In genomic region chr3:169996063-169996462, GRCh38 we compare ENCODE assay signal across 16 cellular contexts. TPM values are rescaled to one million over a fixed set of nuclear protein-coding genes. Genes with fewer than 3 reads are reported as not detected.
DNase-seq lines count a peak whose midpoint lies in the region; ATAC-seq, FAIRE-seq and TF ChIP-seq lines count a peak whose summit lies in the region.
"Had no signal": no experiment of that assay in that cellular context is flagged by ENCODE, and none has a peak within 500 bp of the region (broad histone marks: within the 10 kb centered on the region; RNA-seq: fewer than 3 reads in every experiment).

No MANE protein-coding gene starts in this region.

- H3K4me1 Mint-ChIP-seq in HFFc6 (ENCODE audit: low read depth) = peaks cover 30% of the 10 kb centered on the region
- peaks cover 31% of the 10 kb centered on the region for H3K4me1 Mint-ChIP-seq in activated B cell treated with CpG ODN at 0.5 μM for 24 hours
- H3K4me1 Mint-ChIP-seq in stimulated activated memory B cell treated with anti-CD40 and anti-IgM and Interleukin-4, amounts not matched to agents 10 μg/mL and 1 μg/mL and 100 μg/mL, for 72 hours = peaks cover 34% of the 10 kb centered on the region
- no peaks in the 10 kb centered on the region for H3K4me1 Mint-ChIP-seq in CD4-positive, alpha-beta T cell (ENCODE audit: low read depth)

- H3K9me3 Mint-ChIP-seq in HFFc6 (no peaks in the 10 kb centered on the region), activated B cell treated with CpG ODN at 0.5 μM for 24 hours (peaks cover 4% of the 10 kb centered on the region)
- H3K9me3 Mint-ChIP-seq in stimulated activated memory B cell treated with anti-CD40 and anti-IgM and Interleukin-4, amounts not matched to agents 10 μg/mL and 1 μg/mL and 100 μg/mL, for 72 hours = no peaks in the 10 kb centered on the region
- no peaks in the 10 kb centered on the region for H3K9me3 Mint-ChIP-seq in CD4-positive, alpha-beta T cell
- H3K9me3 Mint-ChIP-seq: CD8-positive, alpha-beta T cell had no signal

- no peak overlapping the region for H3K27ac ChIP-seq in CD4-positive, alpha-beta T cell (ENCODE audit: low read depth, low read length)
- H3K27ac ChIP-seq: C4-2B had no signal

- peaks cover 37% of the 10 kb centered on the region for H3K36me3 Mint-ChIP-seq in HFFc6 (ENCODE audit: low read depth)
- peaks cover 56% of the 10 kb centered on the region for H3K36me3 Mint-ChIP-seq in activated B cell treated with CpG ODN at 0.5 μM for 24 hours (ENCODE audit: low read depth)
- H3K36me3 Mint-ChIP-seq in stimulated activated memory B cell treated with anti-CD40 and anti-IgM and Interleukin-4, amounts not matched to agents 10 μg/mL and 1 μg/mL and 100 μg/mL, for 72 hours = peaks cover 48% of the 10 kb centered on the region
- peaks cover 59% of the 10 kb centered on the region for H3K36me3 Mint-ChIP-seq in CD4-positive, alpha-beta T cell (ENCODE audit: low read depth)

- no peak for ATAC-seq in activated B cell treated with CpG ODN at 0.5 μM for 24 hours (ENCODE audit: low read depth)
- no peak for ATAC-seq in stimulated activated memory B cell treated with anti-CD40 and anti-IgM and Interleukin-4, amounts not matched to agents 10 μg/mL and 1 μg/mL and 100 μg/mL, for 72 hours
- no peak for ATAC-seq in HG03442 (IDR thresholded peaks at IDR 0.05; ENCODE audit: unreplicated experiment)
- ATAC-seq in CD4-positive, alpha-beta T cell (ENCODE audit: poor library complexity) = no peak
- ATAC-seq: CD8-positive, alpha-beta T cell had no signal

- POLR2A ChIA-PET in activated B cell treated with CpG ODN at 0.5 μM for 24 hours (lab: Charles Lee) = interaction anchor here (0.8 kb wide), 1 partner anchor 29 kb away, joined by 4 read pairs; the partner anchor contains the start of gene SEC62
- POLR2A ChIA-PET in CD4-positive, alpha-beta T cell (lab: Charles Lee) = interaction anchor here (1.1 kb wide), 1 partner anchor 231 kb away, joined by 5 read pairs; the partner anchor contains the start of gene TERC

- no peaks in the 10 kb centered on the region for H3K9me3 ChIP-seq in CD4-positive, alpha-beta T cell (ENCODE audit: control insufficient read depth, low read length)
- H3K9me3 ChIP-seq: BE2C had no signal

- no peaks in the 10 kb centered on the region; the same call in 1 of the 2 replicates for H3K27me3 Mint-ChIP-seq in HFFc6 (ENCODE audit: insufficient read depth)
- no peaks in the 10 kb centered on the region for H3K27me3 Mint-ChIP-seq in activated B cell treated with CpG ODN at 0.5 μM for 24 hours
- no peaks in the 10 kb centered on the region for H3K27me3 Mint-ChIP-seq in stimulated activated memory B cell treated with anti-CD40 and anti-IgM and Interleukin-4, amounts not matched to agents 10 μg/mL and 1 μg/mL and 100 μg/mL, for 72 hours
- H3K27me3 Mint-ChIP-seq in CD4-positive, alpha-beta T cell = no peaks in the 10 kb centered on the region

- CTCF ChIA-PET in activated B cell treated with CpG ODN at 0.5 μM for 24 hours (lab: Charles Lee) = no interaction called here
- CTCF ChIA-PET in CD4-positive, alpha-beta T cell (lab: Charles Lee) = interaction anchor here (1.4 kb wide), 1 partner anchor 29 kb away, joined by 4 read pairs; no protein-coding TSS in a partner anchor

- DNase-seq in D721Med (ENCODE audit: insufficient read length, low spot score) (no peak), HFFc6 (no peak), activated B cell treated with CpG ODN at 0.5 μM for 24 hours (no peak), cerebellum (ENCODE audit: low spot score) (no peak)
- DNase-seq in CD4-positive, alpha-beta T cell = no peak
- DNase-seq: BE2C; CD8-positive, alpha-beta T cell; COR-L47; DND-41; GDM1; KBM-7 had no signal

- H3K27me3 ChIP-seq in CD4-positive, alpha-beta T cell (ENCODE audit: control insufficient read depth, insufficient read depth, low read length) = no peaks in the 10 kb centered on the region
- H3K27me3 ChIP-seq: BE2C had no signal

- peak overlapping the region; percentile 52; the same call in 1 of the 2 replicates for H3K27ac Mint-ChIP-seq in HFFc6
- H3K27ac Mint-ChIP-seq in activated B cell treated with CpG ODN at 0.5 μM for 24 hours = peak overlapping the region; percentile 10
- peak overlapping the region; percentile 44 for H3K27ac Mint-ChIP-seq in stimulated activated memory B cell treated with anti-CD40 and anti-IgM and Interleukin-4, amounts not matched to agents 10 μg/mL and 1 μg/mL and 100 μg/mL, for 72 hours
- no peak overlapping the region for H3K27ac Mint-ChIP-seq in CD4-positive, alpha-beta T cell

- TF ChIP-seq CTCF in D721Med (IDR thresholded peaks at IDR 0.05; ENCODE audit: insufficient read depth, missing control alignments) (no peak), HFFc6 (IDR thresholded peaks at IDR 0.05) (no peak), activated B cell treated with CpG ODN at 0.5 μM for 24 hours (IDR thresholded peaks at IDR 0.05) (no peak)
- TF ChIP-seq CTCF in CD4-positive, alpha-beta T cell (IDR thresholded peaks at IDR 0.05) = no peak

- FAIRE-seq in D721Med (lab: Jason Lieb, UNC) = peak; percentile 35
- FAIRE-seq: A204.1, HTR-8/SVneo had no signal

- H3K4me3 Mint-ChIP-seq in HFFc6 = no peak overlapping the region
- no peak overlapping the region for H3K4me3 Mint-ChIP-seq in activated B cell treated with CpG ODN at 0.5 μM for 24 hours
- H3K4me3 Mint-ChIP-seq in stimulated activated memory B cell treated with anti-CD40 and anti-IgM and Interleukin-4, amounts not matched to agents 10 μg/mL and 1 μg/mL and 100 μg/mL, for 72 hours = no peak overlapping the region
- no peak overlapping the region for H3K4me3 Mint-ChIP-seq in CD4-positive, alpha-beta T cell
- H3K4me3 Mint-ChIP-seq: CD8-positive, alpha-beta T cell had no signal

- intact Hi-C loops in activated B cell treated with CpG ODN at 0.5 μM for 24 hours (cut with micrococcal nuclease) = no loop called here
- intact Hi-C loops in CD4-positive, alpha-beta T cell (cut with DNase I, micrococcal nuclease) = no loop called here

RNA-seq across cellular contexts. Expression of gene SEC62, which starts 29.5 kb away (rescaled TPM):
- total RNA-seq in HFFc6 (2021; fragmentation: NEBNext Ultra II Directional; extraction: Animal tissue kit (Norgen Biotek cat#: 25700)) = 100 to 1,000 TPM; 124 to 153 (median 133) TPM
- total RNA-seq in activated B cell treated with CpG ODN at 0.5 μM for 24 hours (140 and 165 TPM in 2 replicates), cerebellum (66.9 TPM)
- 100 to 1,000 TPM; 113 to 117 TPM for total RNA-seq in CD4-positive, alpha-beta T cell

RNA-seq across cellular contexts. Expression of gene GPR160, which starts 41.7 kb away (rescaled TPM):
- under 1 TPM in 3 of 6 experiments, not detected in 3; 0.10 to 0.23 (median 0.19) TPM for total RNA-seq in HFFc6 (2021; fragmentation: NEBNext Ultra II Directional; extraction: Animal tissue kit (Norgen Biotek cat#: 25700))
- total RNA-seq in activated B cell treated with CpG ODN at 0.5 μM for 24 hours = 63.2 and 65.5 TPM in 2 replicates
- 3.9 TPM for total RNA-seq in cerebellum
- total RNA-seq in CD4-positive, alpha-beta T cell = 1 to 10 TPM; 5.7 TPM
